In the genomic region with DNA sequence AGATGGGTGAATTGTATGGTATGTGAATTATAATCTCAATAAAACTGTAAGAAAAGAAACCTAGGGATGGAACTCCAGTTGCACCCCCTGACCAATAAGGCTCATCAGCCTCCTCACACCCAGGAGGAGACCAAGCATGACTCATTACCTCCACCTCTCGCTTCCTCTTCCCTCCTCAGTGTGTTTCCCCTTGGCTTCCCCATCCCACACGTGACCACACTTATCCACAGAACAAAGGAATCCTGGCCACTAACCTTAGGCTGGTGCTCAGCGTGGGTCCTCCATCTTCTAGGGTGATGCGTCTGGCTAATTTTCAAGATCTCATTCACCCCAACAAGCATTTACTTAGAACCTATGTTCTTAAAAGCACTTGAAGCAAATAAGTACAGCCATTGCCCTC, we compare ENCODE assay signal across 1 cellular context.
A peak's percentile ranks its signal among the peaks of the same experiment; 100 is the strongest.
TF ChIP-seq lines count a peak whose summit lies in the region.

No MANE protein-coding gene starts in this region.

TF ChIP-seq in GM12878, 131 proteins besides CTCF, POLR2A, EP300 and RAD21 (continued from another document and continues in another):
- TF ChIP-seq, protein P1, sequence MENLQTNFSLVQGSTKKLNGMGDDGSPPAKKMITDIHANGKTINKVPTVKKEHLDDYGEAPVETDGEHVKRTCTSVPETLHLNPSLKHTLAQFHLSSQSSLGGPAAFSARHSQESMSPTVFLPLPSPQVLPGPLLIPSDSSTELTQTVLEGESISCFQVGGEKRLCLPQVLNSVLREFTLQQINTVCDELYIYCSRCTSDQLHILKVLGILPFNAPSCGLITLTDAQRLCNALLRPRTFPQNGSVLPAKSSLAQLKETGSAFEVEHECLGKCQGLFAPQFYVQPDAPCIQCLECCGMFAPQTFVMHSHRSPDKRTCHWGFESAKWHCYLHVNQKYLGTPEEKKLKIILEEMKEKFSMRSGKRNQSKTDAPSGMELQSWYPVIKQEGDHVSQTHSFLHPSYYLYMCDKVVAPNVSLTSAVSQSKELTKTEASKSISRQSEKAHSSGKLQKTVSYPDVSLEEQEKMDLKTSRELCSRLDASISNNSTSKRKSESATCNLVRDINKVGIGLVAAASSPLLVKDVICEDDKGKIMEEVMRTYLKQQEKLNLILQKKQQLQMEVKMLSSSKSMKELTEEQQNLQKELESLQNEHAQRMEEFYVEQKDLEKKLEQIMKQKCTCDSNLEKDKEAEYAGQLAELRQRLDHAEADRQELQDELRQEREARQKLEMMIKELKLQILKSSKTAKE (IDR thresholded peaks at IDR 0.05; ENCODE audit: low read depth, poor library complexity, severe bottlenecking), result peak; percentile 51
- TF ChIP-seq RAD51 (IDR thresholded peaks at IDR 0.05) (peak; percentile 93), SMC3 (IDR thresholded peaks at IDR 0.05; ENCODE audit: borderline replicate concordance, low read length) (no peak), ZBED1 (IDR thresholded peaks at IDR 0.05; ENCODE audit: borderline replicate concordance) (no peak; the same call in 1 of the 2 replicates), NFIC (IDR thresholded peaks at IDR 0.05; ENCODE audit: low read depth, low read length) (peak; percentile 92; the same call in 1 of the 2 replicates), ATF7 (IDR thresholded peaks at IDR 0.05; ENCODE audit: low read depth) (peak; percentile 70), MTA2 (IDR thresholded peaks at IDR 0.05; ENCODE audit: low read depth) (peak; percentile 86), CREM (IDR thresholded peaks at IDR 0.05; ENCODE audit: low read depth) (peak; percentile 80; the same call in 1 of the 2 replicates), TCF7 (IDR thresholded peaks at IDR 0.05; ENCODE audit: borderline replicate concordance) (no peak), NR2C1 (IDR thresholded peaks at IDR 0.05) (no peak), CHD4 (IDR thresholded peaks at IDR 0.05) (no peak), SIN3A (IDR thresholded peaks at IDR 0.05; ENCODE audit: low read depth, low read length) (no peak), CEBPZ (IDR thresholded peaks at IDR 0.05; ENCODE audit: low read depth, low read length) (no peak), CREB1 (IDR thresholded peaks at IDR 0.05; ENCODE audit: low read depth) (0 out of 2 replicates have a peak, but pooled peaks have one; percentile 25), ZBTB40 (IDR thresholded peaks at IDR 0.05; ENCODE audit: borderline replicate concordance) (no peak), NR2C2 (IDR thresholded peaks at IDR 0.05; ENCODE audit: borderline replicate concordance, control insufficient read depth, insufficient read length, low read depth) (no peak), YBX1 (IDR thresholded peaks at IDR 0.05) (no peak), RELB (IDR thresholded peaks at IDR 0.05; ENCODE audit: low read depth) (peak; percentile 82; the same call in 1 of the 2 replicates), SIX5 (IDR thresholded peaks at IDR 0.05; ENCODE audit: low read depth, low read length, severe bottlenecking) (no peak), CEBPB (IDR thresholded peaks at IDR 0.05; ENCODE audit: borderline replicate concordance in 1 of 2, low read depth in 2 of 2, low read length in 2 of 2) (no peak), BMI1 (IDR thresholded peaks at IDR 0.05; ENCODE audit: borderline replicate concordance) (0 out of 2 replicates have a peak, but pooled peaks have one; percentile 14), USF2 (IDR thresholded peaks at IDR 0.05; ENCODE audit: borderline replicate concordance, low read depth, low read length) (peak; percentile 76), ZNF592 (IDR thresholded peaks at IDR 0.05) (no peak), PML (IDR thresholded peaks at IDR 0.05; ENCODE audit: low read length) (no peak), PAX5 (IDR thresholded peaks at IDR 0.05; ENCODE audit: borderline replicate concordance, low read depth, low read length) (peak; percentile 86), KAT2A (conservative IDR thresholded peaks at IDR 0.05; ENCODE audit: control insufficient read depth, low read depth, low read length) (no peak), FOXM1 (IDR thresholded peaks at IDR 0.05; ENCODE audit: low read depth, low read length) (peak; percentile 64; the same call in 1 of the 2 replicates), IRF4 (IDR thresholded peaks at IDR 0.05; ENCODE audit: low read depth, low read length) (peak; percentile 90), SP1 (IDR thresholded peaks at IDR 0.05; ENCODE audit: low read depth, low read length) (no peak), EED (IDR thresholded peaks at IDR 0.05; ENCODE audit: low read depth) (peak; percentile 95), BCL3 (IDR thresholded peaks at IDR 0.05; ENCODE audit: borderline replicate concordance, insufficient read depth, low read depth, low read length, poor library complexity, severe bottlenecking) (peak; percentile 71), RUNX3 (IDR thresholded peaks at IDR 0.05; ENCODE audit: low read length) (peak; percentile 92), FOS (IDR thresholded peaks at IDR 0.05; ENCODE audit: borderline replicate concordance, extremely low read depth, insufficient read length) (no peak), JUNB (IDR thresholded peaks at IDR 0.05) (peak; percentile 75), NR2F1 (conservative IDR thresholded peaks at IDR 0.05) (0 out of 2 replicates have a peak, but pooled peaks have one; percentile 11), RELA (IDR thresholded peaks at IDR 0.05; ENCODE audit: borderline replicate concordance, partially characterized antibody) (peak; percentile 97), CHD1 (IDR thresholded peaks at IDR 0.05; ENCODE audit: low read depth, low read length) (no peak)
- TF ChIP-seq, protein P2, sequence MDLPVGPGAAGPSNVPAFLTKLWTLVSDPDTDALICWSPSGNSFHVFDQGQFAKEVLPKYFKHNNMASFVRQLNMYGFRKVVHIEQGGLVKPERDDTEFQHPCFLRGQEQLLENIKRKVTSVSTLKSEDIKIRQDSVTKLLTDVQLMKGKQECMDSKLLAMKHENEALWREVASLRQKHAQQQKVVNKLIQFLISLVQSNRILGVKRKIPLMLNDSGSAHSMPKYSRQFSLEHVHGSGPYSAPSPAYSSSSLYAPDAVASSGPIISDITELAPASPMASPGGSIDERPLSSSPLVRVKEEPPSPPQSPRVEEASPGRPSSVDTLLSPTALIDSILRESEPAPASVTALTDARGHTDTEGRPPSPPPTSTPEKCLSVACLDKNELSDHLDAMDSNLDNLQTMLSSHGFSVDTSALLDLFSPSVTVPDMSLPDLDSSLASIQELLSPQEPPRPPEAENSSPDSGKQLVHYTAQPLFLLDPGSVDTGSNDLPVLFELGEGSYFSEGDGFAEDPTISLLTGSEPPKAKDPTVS (IDR thresholded peaks at IDR 0.05; ENCODE audit: low read depth, low read length), result no peak
- TF ChIP-seq, protein P3, sequence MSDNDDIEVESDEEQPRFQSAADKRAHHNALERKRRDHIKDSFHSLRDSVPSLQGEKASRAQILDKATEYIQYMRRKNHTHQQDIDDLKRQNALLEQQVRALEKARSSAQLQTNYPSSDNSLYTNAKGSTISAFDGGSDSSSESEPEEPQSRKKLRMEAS (IDR thresholded peaks at IDR 0.05; ENCODE audit: low read depth, low read length), result no peak
